ENCODE assay signal across 8 cellular contexts in genomic region chr12:100672075-100672592, GRCh38.
DNase-seq lines count a peak whose midpoint lies in the region; ATAC-seq, FAIRE-seq and TF ChIP-seq lines count a peak whose summit lies in the region.

No MANE protein-coding gene starts in this region.

- peaks cover 0 to 6% of the 10 kb centered on the region in 2 donors for H3K4me1 ChIP-seq in kidney (ENCODE audit: control insufficient read depth in 1 of 2, insufficient read depth in 1 of 2, low read depth in 1 of 2, low read length in 2 of 2)

- ATAC-seq in GM21381 (IDR thresholded peaks at IDR 0.05; ENCODE audit: unreplicated experiment) = peak; percentile 79

- no peak overlapping the region for H3K9ac ChIP-seq in kidney (ENCODE audit: low read length in 2 of 2)

- intact Hi-C loops in kidney (cut with DNase I) = no loop called here

- no peaks in the 10 kb centered on the region for H3K36me3 ChIP-seq in kidney (ENCODE audit: control insufficient read depth in 1 of 2, insufficient read depth in 2 of 2, low read length in 2 of 2)

- no peaks in the 10 kb centered on the region for H3K9me3 ChIP-seq in kidney (ENCODE audit: control insufficient read depth in 1 of 2, low read length in 2 of 2)

- H3K4me3 ChIP-seq in kidney (ENCODE audit: low read length in 2 of 2) = no peak overlapping the region

- TF ChIP-seq CTCF in kidney (IDR thresholded peaks at IDR 0.05; ENCODE audit: borderline replicate concordance, extremely low read depth, insufficient read depth) = peak; percentile 16

- peak; percentile 36 for DNase-seq in GM03348 (ENCODE audit: low spot score)
- DNase-seq in HTR-8/SVneo (ENCODE audit: insufficient read length, low spot score) = peak; percentile 27
- peak; percentile 20 for DNase-seq in activated CD8-positive, alpha-beta memory T cell treated with anti-CD3 and anti-CD28 coated beads, Interleukin-2, amount 50 U/mL, for 4 hours
- DNase-seq in kidney = no peak
- no peak for DNase-seq in NCI-H774 (lab: John Stamatoyannopoulos, UW)
- DNase-seq in RCC 7860 (ENCODE audit: low spot score) = no peak
- no peak for DNase-seq in GM19240 (ENCODE audit: insufficient read length, low spot score)

- no peak for FAIRE-seq in HTR-8/SVneo (lab: Jason Lieb, UNC)
- no peak for FAIRE-seq in kidney (lab: Jason Lieb, UNC)
- FAIRE-seq in RCC 7860 (lab: Jason Lieb, UNC) = no peak

- H3K27ac ChIP-seq in kidney (ENCODE audit: low read depth in 2 of 2, low read length in 2 of 2) = no peak overlapping the region

Comparison
In these comparisons a context has a peak if more than half of its experiments do, and no peak if none do; other contexts are left out.
1. DNase-seq: peak in GM03348 (single experiment), HTR-8/SVneo (single experiment) and activated CD8-positive, alpha-beta memory T cell treated with anti-CD3 and anti-CD28 coated beads, Interleukin-2, amount 50 U/mL, for 4 hours (single experiment); none in kidney (single experiment), NCI-H774 (single experiment), RCC 7860 (single experiment) and GM19240 (single experiment).